ENCODE assay signal across 9 cellular contexts in genomic region chrX:123878177-123878576, GRCh38. TPM values are rescaled to one million over a fixed set of nuclear protein-coding genes. Genes with fewer than 3 reads are reported as not detected.
DNase-seq lines count a peak whose midpoint lies in the region; ATAC-seq and TF ChIP-seq lines count a peak whose summit lies in the region.
"Had no signal": no experiment of that assay in that cellular context is flagged by ENCODE, and none has a peak within 500 bp of the region (broad histone marks: within the 10 kb centered on the region; RNA-seq: fewer than 3 reads in every experiment).

No MANE protein-coding gene starts in this region.

- no peaks in the 10 kb centered on the region for H3K27me3 ChIP-seq in CD4-positive, alpha-beta T cell (ENCODE audit: control insufficient read depth, insufficient read depth, low read length)

- H3K9me3 Mint-ChIP-seq in CD4-positive, alpha-beta T cell, result no peaks in the 10 kb centered on the region
- no peaks in the 10 kb centered on the region for H3K9me3 Mint-ChIP-seq in activated naive CD8-positive, alpha-beta T cell treated with anti-CD3 and anti-CD28 coated beads, Interleukin-2, amount 50 U/mL, for 24 hours
- H3K9me3 Mint-ChIP-seq: neural crest cell had no signal

- DNase-seq in CD4-positive, alpha-beta T cell, result no peak
- DNase-seq in activated naive CD8-positive, alpha-beta T cell treated with anti-CD3 and anti-CD28 coated beads, Interleukin-2, amount 50 U/mL, for 24 hours, result no peak
- DNase-seq in COLO829 (ENCODE audit: low spot score), result no peak
- no peak for DNase-seq in activated gamma-delta T cell (lab: John Stamatoyannopoulos, UW)
- no peak for DNase-seq in kidney glomerular epithelial cell (lab: John Stamatoyannopoulos, UW)
- DNase-seq in NCI-H1436 (lab: John Stamatoyannopoulos, UW), result no peak

- peak overlapping the region; percentile 77 for H3K27ac Mint-ChIP-seq in CD4-positive, alpha-beta T cell
- H3K27ac Mint-ChIP-seq in activated naive CD8-positive, alpha-beta T cell treated with anti-CD3 and anti-CD28 coated beads, Interleukin-2, amount 50 U/mL, for 24 hours, result peak overlapping the region; percentile 77

- peak; percentile 37 for ATAC-seq in CD4-positive, alpha-beta T cell (ENCODE audit: poor library complexity)
- ATAC-seq in GM19463 (IDR thresholded peaks at IDR 0.05; ENCODE audit: unreplicated experiment) (peak; percentile 73), HG03460 (IDR thresholded peaks at IDR 0.05; ENCODE audit: unreplicated experiment) (peak; percentile 72)
- ATAC-seq in activated naive CD8-positive, alpha-beta T cell treated with anti-CD3 and anti-CD28 coated beads, Interleukin-2, amount 50 U/mL, for 24 hours, result no peak

- H3K27me3 Mint-ChIP-seq in CD4-positive, alpha-beta T cell, result no peaks in the 10 kb centered on the region
- H3K27me3 Mint-ChIP-seq in activated naive CD8-positive, alpha-beta T cell treated with anti-CD3 and anti-CD28 coated beads, Interleukin-2, amount 50 U/mL, for 24 hours, result no peaks in the 10 kb centered on the region

- H3K4me3 Mint-ChIP-seq in CD4-positive, alpha-beta T cell, result peak overlapping the region; percentile 64
- peak overlapping the region; percentile 60 for H3K4me3 Mint-ChIP-seq in activated naive CD8-positive, alpha-beta T cell treated with anti-CD3 and anti-CD28 coated beads, Interleukin-2, amount 50 U/mL, for 24 hours
- H3K4me3 Mint-ChIP-seq: neural crest cell had no signal

- no peak for TF ChIP-seq CTCF in CD4-positive, alpha-beta T cell (IDR thresholded peaks at IDR 0.05)

- H3K36me3 Mint-ChIP-seq in CD4-positive, alpha-beta T cell (ENCODE audit: low read depth), result peaks cover 8% of the 10 kb centered on the region
- H3K36me3 Mint-ChIP-seq in activated naive CD8-positive, alpha-beta T cell treated with anti-CD3 and anti-CD28 coated beads, Interleukin-2, amount 50 U/mL, for 24 hours (ENCODE audit: low read depth), result peaks cover 11% of the 10 kb centered on the region

- CTCF ChIA-PET in CD4-positive, alpha-beta T cell (lab: Charles Lee), result no interaction called here

- H3K9me3 ChIP-seq in CD4-positive, alpha-beta T cell (ENCODE audit: control insufficient read depth, low read length), result no peaks in the 10 kb centered on the region

- POLR2A ChIA-PET in CD4-positive, alpha-beta T cell (lab: Charles Lee), result no interaction called here

- intact Hi-C loops in CD4-positive, alpha-beta T cell (cut with DNase I, micrococcal nuclease), result no loop called here

- H3K27ac ChIP-seq in CD4-positive, alpha-beta T cell (ENCODE audit: low read depth, low read length), result no peak overlapping the region

- peaks cover 30% of the 10 kb centered on the region for H3K4me1 Mint-ChIP-seq in CD4-positive, alpha-beta T cell (ENCODE audit: low read depth)
- H3K4me1 Mint-ChIP-seq in activated naive CD8-positive, alpha-beta T cell treated with anti-CD3 and anti-CD28 coated beads, Interleukin-2, amount 50 U/mL, for 24 hours, result peaks cover 43% of the 10 kb centered on the region
- H3K4me1 Mint-ChIP-seq: neural crest cell had no signal

RNA-seq across cellular contexts. Expression of gene XIAP, which starts 18.3 kb away (rescaled TPM):
- 10 to 100 TPM; 20.9 to 26.0 TPM for total RNA-seq in CD4-positive, alpha-beta T cell
